24 cellular contexts compared by ENCODE assay signal in the genomic region with DNA sequence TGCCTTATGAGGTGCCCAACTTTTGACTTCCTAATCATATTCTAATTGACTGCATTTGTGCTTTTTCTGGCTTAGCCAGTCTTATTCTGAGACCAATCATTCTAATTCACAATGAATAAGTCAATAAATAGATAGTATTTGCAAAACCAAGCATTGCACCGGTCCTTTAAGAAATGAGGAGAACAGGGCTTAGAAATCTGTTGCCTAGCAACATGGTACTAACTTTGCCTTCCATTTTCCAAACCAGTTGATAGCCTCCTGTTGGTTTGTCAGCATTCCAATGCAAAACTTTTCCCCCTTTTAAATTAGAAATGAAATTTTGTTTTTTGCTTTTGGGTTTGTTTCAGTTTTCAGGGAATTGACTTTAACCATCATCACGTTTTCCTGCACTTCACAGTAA.
"Had no signal": no experiment of that assay in that cellular context is flagged by ENCODE, and none has a peak within 500 bp of the region (broad histone marks: within the 10 kb centered on the region; RNA-seq: fewer than 3 reads in every experiment).

No MANE protein-coding gene starts in this region.

- DNase-seq: activated CD4-positive, alpha-beta T cell treated with anti-CD3 and anti-CD28 coated beads for 36 hours; activated CD4-positive, CD25-positive, alpha-beta regulatory T cell; activated CD8-positive, alpha-beta memory T cell treated with anti-CD3 and anti-CD28 coated beads, Interleukin-2, amount 10 ng/mL, durations not matched to agents 7 days and 5 days; activated CD8-positive, alpha-beta T cell treated with anti-CD3 and anti-CD28 coated beads, Interleukin-2, amount 10 ng/mL, durations not matched to agents 7 days and 5 days; activated naive CD4-positive, alpha-beta T cell; activated T-cell treated with anti-CD3 and anti-CD28 coated beads, Interleukin-2, amount 50 U/mL, for 72 hours; anterior cingulate cortex; dorsolateral prefrontal cortex; effector memory CD8-positive, alpha-beta T cell; foreskin keratinocyte; heart left ventricle; left ventricle myocardium superior; naive B cell; nucleus accumbens; pancreas; psoas muscle; stimulated activated CD4-positive, alpha-beta T cell treated with anti-CD3 and anti-CD28 coated beads, Interleukin-1b, Interleukin-23, amount 100 ng/mL, for 48 hours; stimulated activated CD4-positive, alpha-beta T cell treated with anti-CD3 and anti-CD28 coated beads, Interleukin-4, amount 100 ng/mL, for 4 hours; stimulated activated CD8-positive, alpha-beta memory T cell treated with anti-CD3 and anti-CD28 coated beads, Interleukin-4, amount 100 ng/mL, for 48 hours; stomach had no signal

- H3K4me3 ChIP-seq: coronary artery, dorsolateral prefrontal cortex, heart left ventricle, pancreas, psoas muscle, smooth muscle cell, stomach, suprapubic skin, tibial nerve had no signal
